In genomic region chr10:87504667-87505365, GRCh38 we compare ENCODE assay signal across 1 cellular context.
TF ChIP-seq lines count a peak whose summit lies in the region.

A gene with protein sequence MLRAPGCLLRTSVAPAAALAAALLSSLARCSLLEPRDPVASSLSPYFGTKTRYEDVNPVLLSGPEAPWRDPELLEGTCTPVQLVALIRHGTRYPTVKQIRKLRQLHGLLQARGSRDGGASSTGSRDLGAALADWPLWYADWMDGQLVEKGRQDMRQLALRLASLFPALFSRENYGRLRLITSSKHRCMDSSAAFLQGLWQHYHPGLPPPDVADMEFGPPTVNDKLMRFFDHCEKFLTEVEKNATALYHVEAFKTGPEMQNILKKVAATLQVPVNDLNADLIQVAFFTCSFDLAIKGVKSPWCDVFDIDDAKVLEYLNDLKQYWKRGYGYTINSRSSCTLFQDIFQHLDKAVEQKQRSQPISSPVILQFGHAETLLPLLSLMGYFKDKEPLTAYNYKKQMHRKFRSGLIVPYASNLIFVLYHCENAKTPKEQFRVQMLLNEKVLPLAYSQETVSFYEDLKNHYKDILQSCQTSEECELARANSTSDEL (plus strand): TSS chr10:87504893. CDS start chr10:87504916, 23 bp downstream.

TF ChIP-seq in K562, 482 proteins besides CTCF, POLR2A, EP300 and RAD21 (continued from another document and continues in another):
- TF ChIP-seq, protein P1, sequence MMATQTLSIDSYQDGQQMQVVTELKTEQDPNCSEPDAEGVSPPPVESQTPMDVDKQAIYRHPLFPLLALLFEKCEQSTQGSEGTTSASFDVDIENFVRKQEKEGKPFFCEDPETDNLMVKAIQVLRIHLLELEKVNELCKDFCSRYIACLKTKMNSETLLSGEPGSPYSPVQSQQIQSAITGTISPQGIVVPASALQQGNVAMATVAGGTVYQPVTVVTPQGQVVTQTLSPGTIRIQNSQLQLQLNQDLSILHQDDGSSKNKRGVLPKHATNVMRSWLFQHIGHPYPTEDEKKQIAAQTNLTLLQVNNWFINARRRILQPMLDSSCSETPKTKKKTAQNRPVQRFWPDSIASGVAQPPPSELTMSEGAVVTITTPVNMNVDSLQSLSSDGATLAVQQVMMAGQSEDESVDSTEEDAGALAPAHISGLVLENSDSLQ (IDR thresholded peaks at IDR 0.05): no peak
- peak; percentile 76 to 96 (median 91); a peak in 5 of 6 replicates for TF ChIP-seq ZBTB11 (CRISPR knock-in tag; IDR thresholded peaks at IDR 0.05)
- no peak for TF ChIP-seq GATAD2A (IDR thresholded peaks at IDR 0.05)
- TF ChIP-seq ZBTB9 (CRISPR knock-in tag; IDR thresholded peaks at IDR 0.05): peak; percentile 9; the same call in 1 of the 2 replicates
- no peak for TF ChIP-seq TCF7L2 (IDR thresholded peaks at IDR 0.05; ENCODE audit: low read depth, low read length)
- TF ChIP-seq FIP1L1 (IDR thresholded peaks at IDR 0.05; ENCODE audit: low read depth, low read length, poor library complexity, severe bottlenecking): no peak
- TF ChIP-seq CBFA2T2 (conservative IDR thresholded peaks at IDR 0.05): no peak
- TF ChIP-seq NR2F6 (CRISPR knock-in tag; IDR thresholded peaks at IDR 0.05): no peak
- peak; percentile 50 for TF ChIP-seq ZFX (CRISPR knock-in tag; IDR thresholded peaks at IDR 0.05)
- no peak for TF ChIP-seq FOXJ2 (tag; IDR thresholded peaks at IDR 0.05)
- TF ChIP-seq RERE (CRISPR knock-in tag; IDR thresholded peaks at IDR 0.05; ENCODE audit: borderline replicate concordance): no peak
- TF ChIP-seq ZNF764 (CRISPR knock-in tag; IDR thresholded peaks at IDR 0.05; ENCODE audit: low read depth): no peak
- TF ChIP-seq, protein P2, sequence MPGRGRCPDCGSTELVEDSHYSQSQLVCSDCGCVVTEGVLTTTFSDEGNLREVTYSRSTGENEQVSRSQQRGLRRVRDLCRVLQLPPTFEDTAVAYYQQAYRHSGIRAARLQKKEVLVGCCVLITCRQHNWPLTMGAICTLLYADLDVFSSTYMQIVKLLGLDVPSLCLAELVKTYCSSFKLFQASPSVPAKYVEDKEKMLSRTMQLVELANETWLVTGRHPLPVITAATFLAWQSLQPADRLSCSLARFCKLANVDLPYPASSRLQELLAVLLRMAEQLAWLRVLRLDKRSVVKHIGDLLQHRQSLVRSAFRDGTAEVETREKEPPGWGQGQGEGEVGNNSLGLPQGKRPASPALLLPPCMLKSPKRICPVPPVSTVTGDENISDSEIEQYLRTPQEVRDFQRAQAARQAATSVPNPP (IDR thresholded peaks at IDR 0.05; ENCODE audit: borderline replicate concordance, insufficient read depth, insufficient read length): no peak
- no peak; the same call in 1 of the 2 replicates for TF ChIP-seq ETS1 (conservative IDR thresholded peaks at IDR 0.05; ENCODE audit: control insufficient read depth, low read depth, low read length)
- TF ChIP-seq SOX6 (IDR thresholded peaks at IDR 0.05): no peak
- TF ChIP-seq ZNF280B (CRISPR knock-in tag; IDR thresholded peaks at IDR 0.05): no peak
- TF ChIP-seq PHF21A (IDR thresholded peaks at IDR 0.05; ENCODE audit: borderline replicate concordance, low read depth): no peak
- TF ChIP-seq HLTF (IDR thresholded peaks at IDR 0.05): no peak
- TF ChIP-seq, protein P3, sequence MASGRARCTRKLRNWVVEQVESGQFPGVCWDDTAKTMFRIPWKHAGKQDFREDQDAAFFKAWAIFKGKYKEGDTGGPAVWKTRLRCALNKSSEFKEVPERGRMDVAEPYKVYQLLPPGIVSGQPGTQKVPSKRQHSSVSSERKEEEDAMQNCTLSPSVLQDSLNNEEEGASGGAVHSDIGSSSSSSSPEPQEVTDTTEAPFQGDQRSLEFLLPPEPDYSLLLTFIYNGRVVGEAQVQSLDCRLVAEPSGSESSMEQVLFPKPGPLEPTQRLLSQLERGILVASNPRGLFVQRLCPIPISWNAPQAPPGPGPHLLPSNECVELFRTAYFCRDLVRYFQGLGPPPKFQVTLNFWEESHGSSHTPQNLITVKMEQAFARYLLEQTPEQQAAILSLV (tag; IDR thresholded peaks at IDR 0.05): no peak
- TF ChIP-seq POLR3G (IDR thresholded peaks at IDR 0.05; ENCODE audit: extremely low read depth, insufficient read length, insufficient replicate concordance): no peak
- TF ChIP-seq PCBP1 (IDR thresholded peaks at IDR 0.05; ENCODE audit: low read depth, low read length, poor library complexity, severe bottlenecking): no peak
- TF ChIP-seq HNRNPH1 (optimal IDR thresholded peaks at IDR 0.05; ENCODE audit: low read depth, low read length): no peak
- no peak for TF ChIP-seq HDGF (IDR thresholded peaks at IDR 0.05)
- TF ChIP-seq, protein P4, sequence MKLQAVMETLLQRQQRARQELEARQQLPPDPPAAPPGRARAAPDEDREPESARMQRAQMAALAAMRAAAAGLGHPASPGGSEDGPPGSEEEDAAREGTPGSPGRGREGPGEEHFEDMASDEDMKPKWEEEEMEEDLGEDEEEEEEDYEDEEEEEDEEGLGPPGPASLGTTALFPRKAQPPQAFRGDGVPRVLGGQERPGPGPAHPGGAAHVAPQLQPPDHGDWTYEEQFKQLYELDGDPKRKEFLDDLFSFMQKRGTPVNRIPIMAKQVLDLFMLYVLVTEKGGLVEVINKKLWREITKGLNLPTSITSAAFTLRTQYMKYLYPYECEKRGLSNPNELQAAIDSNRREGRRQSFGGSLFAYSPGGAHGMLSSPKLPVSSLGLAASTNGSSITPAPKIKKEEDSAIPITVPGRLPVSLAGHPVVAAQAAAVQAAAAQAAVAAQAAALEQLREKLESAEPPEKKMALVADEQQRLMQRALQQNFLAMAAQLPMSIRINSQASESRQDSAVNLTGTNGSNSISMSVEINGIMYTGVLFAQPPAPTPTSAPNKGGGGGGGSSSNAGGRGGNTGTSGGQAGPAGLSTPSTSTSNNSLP (IDR thresholded peaks at IDR 0.05; ENCODE audit: borderline replicate concordance, low read depth, low read length): no peak
- TF ChIP-seq ZNF146 (CRISPR knock-in tag; IDR thresholded peaks at IDR 0.05; ENCODE audit: unreplicated experiment): no peak
- TF ChIP-seq NRF1 (conservative IDR thresholded peaks at IDR 0.05 in 1 of 2, IDR thresholded peaks at IDR 0.05 in 1 of 2): peak; percentile 35 to 53; a peak in 3 of 4 replicates
- no peak for TF ChIP-seq SMAD2 (IDR thresholded peaks at IDR 0.05; ENCODE audit: low read depth, low read length)
- TF ChIP-seq ELF2 (CRISPR knock-in tag; IDR thresholded peaks at IDR 0.05): no peak
- peak; percentile 18; the same call in 1 of the 2 replicates for TF ChIP-seq CBX1 (IDR thresholded peaks at IDR 0.05; ENCODE audit: low read depth)
- 0 out of 2 replicates have a peak, but pooled peaks have one; percentile 9 for TF ChIP-seq ESRRA (IDR thresholded peaks at IDR 0.05; ENCODE audit: borderline replicate concordance, low read depth)
- TF ChIP-seq ZKSCAN8 (CRISPR knock-in tag; IDR thresholded peaks at IDR 0.05): no peak
- no peak for TF ChIP-seq U2AF2 (optimal IDR thresholded peaks at IDR 0.05; ENCODE audit: low read depth, low read length)
- no peak for TF ChIP-seq ZNF507 (tag; conservative IDR thresholded peaks at IDR 0.05)
- TF ChIP-seq BACH1 (tag; IDR thresholded peaks at IDR 0.05): no peak
